8 cellular contexts compared by ENCODE assay signal in genomic region chr11:63838682-63839507, GRCh38. TPM values are rescaled to one million over a fixed set of nuclear protein-coding genes. Genes with fewer than 3 reads are reported as not detected.
DNase-seq lines count a peak whose midpoint lies in the region; ATAC-seq and TF ChIP-seq lines count a peak whose summit lies in the region.

Gene MARK2 (plus strand): TSS chr11:63839110. CDS start chr11:63839507, 397 bp downstream.

- H3K4me1 Mint-ChIP-seq in activated naive CD8-positive, alpha-beta T cell (ENCODE audit: low read depth), result peaks cover 55% of the 10 kb centered on the region

- H3K27me3 Mint-ChIP-seq in activated naive CD8-positive, alpha-beta T cell, result no peaks in the 10 kb centered on the region

- DNase-seq in GM10248 (ENCODE audit: extremely low spot score) (peak; percentile 98), NCI-H1105 (lab: John Stamatoyannopoulos, UW) (peak; percentile 100), SKM-1 treated with dmso at 0.1 percent for 144 hours (lab: John Stamatoyannopoulos, UW; ENCODE audit: unreplicated experiment) (peak; percentile 96), glomerular endothelial cell (ENCODE audit: extremely low read depth, low read depth, low spot score) (peak; percentile 70), omental fat pad (ENCODE audit: low spot score) (peak; percentile 98), testis (peak; percentile 99)

- peak within 1 kb of the TSS; percentile 86 to 92 for H3K27ac ChIP-seq in testis

- H3K36me3 Mint-ChIP-seq in activated naive CD8-positive, alpha-beta T cell, result no peaks in the 10 kb centered on the region

- peak within 1 kb of the TSS; percentile 85 for H3K4me3 Mint-ChIP-seq in activated naive CD8-positive, alpha-beta T cell

- POLR2A ChIA-PET in GM10248 (lab: Yijun Ruan, JAX), result interaction anchor here (0.8 to 1.0 kb wide), 5 partner anchors 9 to 35 kb away, joined by 3 to 8 read pairs (median 4); no protein-coding TSS in a partner anchor

- CTCF ChIA-PET in GM10248 (lab: Yijun Ruan, JAX), result interaction anchor here (0.6 to 9.3 kb wide), 30 partner anchors 8 to 958 kb away, joined by 3 to 129 read pairs (median 8); partner anchors contain the start of genes RTN3, SLC3A2, SPINDOC and ZFTA

- no peaks in the 10 kb centered on the region for H3K36me3 ChIP-seq in testis (ENCODE audit: low read depth, missing control alignments)

- H3K4me3 ChIP-seq in testis, result peak within 1 kb of the TSS; percentile 90 to 92

- peaks cover 23% of the 10 kb centered on the region for H3K4me1 ChIP-seq in testis

- H3K27ac Mint-ChIP-seq in activated naive CD8-positive, alpha-beta T cell, result peak within 1 kb of the TSS; percentile 80

- TF ChIP-seq POLR2A in testis (IDR thresholded peaks at IDR 0.05), result peak; percentile 44

- intact Hi-C loops in testis (cut with DNase I; ENCODE audit: low total_unique reads), result loop anchor here (5.0 to 10.0 kb wide), 2 partner anchors 108 to 316 kb away; no protein-coding TSS in a partner anchor

- no peaks in the 10 kb centered on the region for H3K9me3 ChIP-seq in testis

- WGBS in testis, 2 donors, result 0 to 1% methylated on average over 3 to 63 of the region's 99 CpGs

- TF ChIP-seq CTCF in GM10248 (IDR thresholded peaks at IDR 0.05; ENCODE audit: control extremely low read depth, extremely low read depth, low read depth, missing control alignments), result no peak
- TF ChIP-seq CTCF in omental fat pad (IDR thresholded peaks at IDR 0.05), result no peak
- no peak for TF ChIP-seq CTCF in testis (IDR thresholded peaks at IDR 0.05)

- no peaks in the 10 kb centered on the region for H3K27me3 ChIP-seq in testis

- ATAC-seq in HG02623 (IDR thresholded peaks at IDR 0.05; ENCODE audit: unreplicated experiment) (peak; percentile 71), omental fat pad (ENCODE audit: low FRiP score) (peak; percentile 87)

- H3K9me3 Mint-ChIP-seq in activated naive CD8-positive, alpha-beta T cell (ENCODE audit: low read depth), result no peaks in the 10 kb centered on the region

RNA-seq across cellular contexts. Expression of gene MARK2, which starts in this region (rescaled TPM):
- total RNA-seq in glomerular endothelial cell (26.4 and 34.9 TPM in 2 replicates), omental fat pad (10 to 100 TPM; 14.8 to 27.1 (median 23.4) TPM), testis (10 to 100 TPM; 51.7 to 52.8 TPM)
- polyA plus RNA-seq in testis (ENCODE audit: insufficient read depth, low read depth, low replicate concordance), result 24.7 TPM

Comparison
In these comparisons a context has a peak if more than half of its experiments do, and no peak if none do; other contexts are left out.
1. Peak in every context shown above with its lines: DNase-seq, ATAC-seq, H3K4me3 ChIP-seq and H3K27ac ChIP-seq.